10 cellular contexts compared by ENCODE assay signal in genomic region chr1:223738465-223739365, GRCh38. TPM values are rescaled to one million over a fixed set of nuclear protein-coding genes. Genes with fewer than 3 reads are reported as not detected.
DNase-seq lines count a peak whose midpoint lies in the region; ATAC-seq and TF ChIP-seq lines count a peak whose summit lies in the region.
"Had no signal": no experiment of that assay in that cellular context is flagged by ENCODE, and none has a peak within 500 bp of the region (broad histone marks: within the 10 kb centered on the region; RNA-seq: fewer than 3 reads in every experiment).

No MANE protein-coding gene starts in this region.

- peak; percentile 13 for DNase-seq in NCI-H226
- no peak for DNase-seq in epithelial cell of prostate (ENCODE audit: low read depth, low spot score)
- peak; percentile 37 for DNase-seq in myocyte (ENCODE audit: low read depth)
- DNase-seq in activated CD4-positive, CD25-positive, alpha-beta regulatory T cell treated with anti-CD3 and anti-CD28 coated beads, Interleukin-2, amount 50 U/mL, for 72 hours = no peak
- DNase-seq in BE2C = no peak
- no peak for DNase-seq in activated CD4-positive, alpha-beta T cell treated with anti-CD3 and anti-CD28 coated beads, Interleukin-2, amount 50 U/mL, for 1 hour
- DNase-seq: activated T-cell treated with anti-CD3 and anti-CD28 coated beads for 4 hours, T-helper 1 cell had no signal

- peak; percentile 17; the same call in 1 of the 2 replicates for TF ChIP-seq CTCF in 22Rv1 (IDR thresholded peaks at IDR 0.05)
- TF ChIP-seq CTCF in BE2C (IDR thresholded peaks at IDR 0.05; ENCODE audit: low read depth, low read length) = no peak

- H3K36me3 ChIP-seq in BE2C = no peaks in the 10 kb centered on the region

- H3K27ac ChIP-seq in 22Rv1 (peak overlapping the region; percentile 58), epithelial cell of prostate (peak overlapping the region; percentile 99)

- peaks cover 7% of the 10 kb centered on the region; the same call in 1 of the 2 replicates for H3K4me1 ChIP-seq in BE2C

- no peaks in the 10 kb centered on the region for H3K27me3 ChIP-seq in BE2C

- no peak overlapping the region for H3K4me3 ChIP-seq in BE2C (ENCODE audit: low read depth, low read length)

- H3K9me3 ChIP-seq in BE2C = no peaks in the 10 kb centered on the region

- ATAC-seq in GM19351 (IDR thresholded peaks at IDR 0.05; ENCODE audit: unreplicated experiment) = no peak

RNA-seq across cellular contexts. Expression of gene CAPN2, which starts 26.4 kb away (rescaled TPM):
- 199 and 234 TPM in 2 replicates for total RNA-seq in myocyte
- polyA plus RNA-seq in myocyte (2012) = 267 TPM
- polyA plus RNA-seq in BE2C (2012; ENCODE audit: insufficient read depth, insufficient read length, low read depth) = 66.5 TPM

Comparison
In these comparisons a context has a peak if more than half of its experiments do, and no peak if none do; other contexts are left out.
1. DNase-seq: peak in NCI-H226 (single experiment) and myocyte (single experiment); none in epithelial cell of prostate (single experiment), activated CD4-positive, CD25-positive, alpha-beta regulatory T cell treated with anti-CD3 and anti-CD28 coated beads, Interleukin-2, amount 50 U/mL, for 72 hours (single experiment), BE2C (single experiment) and activated CD4-positive, alpha-beta T cell treated with anti-CD3 and anti-CD28 coated beads, Interleukin-2, amount 50 U/mL, for 1 hour (single experiment).